7 cellular contexts compared by ENCODE assay signal in genomic region chr11:64875369-64876225, GRCh38. TPM values are rescaled to one million over a fixed set of nuclear protein-coding genes. Genes with fewer than 3 reads are reported as not detected.
DNase-seq lines count a peak whose midpoint lies in the region; ATAC-seq and TF ChIP-seq lines count a peak whose summit lies in the region.
"Had no signal": no experiment of that assay in that cellular context is flagged by ENCODE, and none has a peak within 500 bp of the region (broad histone marks: within the 10 kb centered on the region; RNA-seq: fewer than 3 reads in every experiment).

No MANE protein-coding gene starts in this region.

- no peak for ATAC-seq in RWPE2 (ENCODE audit: low read depth)
- peak; percentile 0 to 22 (median 4) for ATAC-seq in right lobe of liver

- POLR2A ChIA-PET in BJ (lab: Charles Lee), result no interaction called here

- peaks cover 15% of the 10 kb centered on the region for H3K4me1 ChIP-seq in RWPE2 (ENCODE audit: insufficient read depth, poor library complexity, severe bottlenecking)
- peaks cover 3 to 69% (median 34%) of the 10 kb centered on the region in 4 donors for H3K4me1 ChIP-seq in right lobe of liver

- H3K9me3 ChIP-seq in RWPE2 (ENCODE audit: severe bottlenecking) (no peaks in the 10 kb centered on the region), right lobe of liver (no peaks in the 10 kb centered on the region)

- H3K27ac ChIP-seq in RWPE2 (ENCODE audit: poor library complexity, severe bottlenecking), result peak overlapping the region; percentile 62
- peak overlapping the region; percentile 16 to 47 (median 39) for H3K27ac ChIP-seq in right lobe of liver

- H3K27me3 ChIP-seq in BJ (ENCODE audit: control insufficient read depth, insufficient read depth, low read length) (no peaks in the 10 kb centered on the region), RWPE2 (ENCODE audit: insufficient read depth, poor library complexity, severe bottlenecking) (no peaks in the 10 kb centered on the region), right lobe of liver (no peaks in the 10 kb centered on the region)

- H3K4me3 ChIP-seq in BJ (ENCODE audit: low read depth, low read length), result peak overlapping the region; percentile 77
- peak overlapping the region; percentile 83 for H3K4me3 ChIP-seq in RWPE2 (ENCODE audit: severe bottlenecking)
- peak overlapping the region in 2 of 3 donors; percentile 5 to 87 for H3K4me3 ChIP-seq in right lobe of liver

- intact Hi-C loops in right lobe of liver (cut with DNase I), result no loop called here

- TF ChIP-seq CTCF in BJ (IDR thresholded peaks at IDR 0.05; ENCODE audit: insufficient read depth, low read depth, low read length) (peak; percentile 23; the same call in 1 of the 2 replicates), RWPE2 (IDR thresholded peaks at IDR 0.05; ENCODE audit: poor library complexity, severe bottlenecking) (no peak), right lobe of liver (IDR thresholded peaks at IDR 0.05) (peak in 2 of 4 donors; percentile 9 to 26)

- H3K36me3 ChIP-seq in BJ (ENCODE audit: control insufficient read depth, insufficient read depth, low read length), result peaks cover 28% of the 10 kb centered on the region
- H3K36me3 ChIP-seq in RWPE2 (ENCODE audit: low read depth), result peaks cover 59% of the 10 kb centered on the region
- H3K36me3 ChIP-seq in right lobe of liver, result no peaks in the 10 kb centered on the region

- no peak for DNase-seq in BJ (ENCODE audit: low read depth)
- no peak for DNase-seq in RWPE2 (ENCODE audit: low spot score)
- DNase-seq in right lobe of liver, result peak in 2 of 3 donors; percentile 89 to 91
- no peak for DNase-seq in activated gamma-delta T cell treated with Interleukin-2 at 50 U/mL for 16 hours
- no peak for DNase-seq in NCI-H128 (lab: John Stamatoyannopoulos, UW; ENCODE audit: unreplicated experiment)
- no peak for DNase-seq in NCI-H1105 (lab: John Stamatoyannopoulos, UW)
- DNase-seq: activated CD4-positive, alpha-beta T cell treated with anti-CD3 and anti-CD28 coated beads for 1 hour had no signal

- 35% methylated on average over 15 of the region's 17 CpGs for WGBS in right lobe of liver (ENCODE audit: insufficient coverage, low coverage, low lambda C conversion rate, missing lambda C conversion rate)

- no peak for TF ChIP-seq POLR2A in right lobe of liver (IDR thresholded peaks at IDR 0.05)

- CTCF ChIA-PET in BJ (lab: Yijun Ruan, JAX), result interaction anchor here (1.6 to 29.7 kb wide), 3 partner anchors 11 to 20 kb away, joined by 3 to 797 read pairs (median 12); partner anchors contain the start of gene CDC42BPG

RNA-seq across cellular contexts. Expression of gene EHD1, which starts 2.8 kb away (rescaled TPM):
- 95.3 and 191 TPM in 2 replicates for polyA plus RNA-seq in BJ (2011; rRNA removed)
- 145 and 165 TPM in 2 replicates for polyA minus RNA-seq in BJ (2011; rRNA and poly(A)+ RNA removed)
- total RNA-seq in right lobe of liver, result 10 to 100 TPM; 18.8 to 36.1 (median 26.3) TPM

RNA-seq across cellular contexts. Expression of gene CDC42BPG, which starts 31.1 kb away (rescaled TPM):
- 0.01 and 0.02 TPM in 2 replicates for polyA plus RNA-seq in BJ (2011; rRNA removed)
- polyA minus RNA-seq in BJ (2011; rRNA and poly(A)+ RNA removed), result not detected in 2 replicates
- 1 to 10 TPM in 1 of 6 experiments, under 1 TPM in 5; 0.63 to 1.1 (median 0.99) TPM for total RNA-seq in right lobe of liver

RNA-seq across cellular contexts. Expression of gene ATG2A, which starts 41.4 kb away (rescaled TPM):
- 3.7 and 7.0 TPM in 2 replicates for polyA plus RNA-seq in BJ (2011; rRNA removed)
- 7.3 and 9.2 TPM in 2 replicates for polyA minus RNA-seq in BJ (2011; rRNA and poly(A)+ RNA removed)
- 10 to 100 TPM; 26.4 to 42.9 (median 32.2) TPM for total RNA-seq in right lobe of liver

RNA-seq across cellular contexts. Expression of gene PPP2R5B, which starts 48.9 kb away (rescaled TPM):
- polyA plus RNA-seq in BJ (2011; rRNA removed), result 16.0 and 18.5 TPM in 2 replicates
- 6.9 and 13.9 TPM in 2 replicates for polyA minus RNA-seq in BJ (2011; rRNA and poly(A)+ RNA removed)
- total RNA-seq in right lobe of liver, result 10 to 100 TPM in 1 of 6 experiments, 1 to 10 TPM in 5; 6.8 to 12.6 (median 8.9) TPM

Comparison
In these comparisons a context has a peak if more than half of its experiments do, and no peak if none do; other contexts are left out.
1. DNase-seq: peak in right lobe of liver (2 of 3); none in BJ (single experiment), RWPE2 (single experiment), activated gamma-delta T cell treated with Interleukin-2 at 50 U/mL for 16 hours (single experiment), NCI-H128 (single experiment) and NCI-H1105 (single experiment).
2. Peak in every context shown above with its lines, with median percentiles within 50 percentile points of each other: H3K4me3 ChIP-seq.